In genomic region chr1:65209005-65209885, GRCh38 we compare ENCODE assay signal across 1 cellular context.
TF ChIP-seq lines count a peak whose summit lies in the region.

No MANE protein-coding gene starts in this region.

TF ChIP-seq in GM23338, 12 proteins besides CTCF, POLR2A, EP300 and RAD21 (continued from another document):
- no peak for TF ChIP-seq ZNF462 (CRISPR knock-in tag; IDR thresholded peaks at IDR 0.05)
